Comparison of ENCODE assay signal across 17 cellular contexts in genomic region chr9:61666849-61667371, GRCh38.
DNase-seq lines count a peak whose midpoint lies in the region; ATAC-seq, FAIRE-seq and TF ChIP-seq lines count a peak whose summit lies in the region.
"Had no signal": no experiment of that assay in that cellular context is flagged by ENCODE, and none has a peak within 500 bp of the region (broad histone marks: within the 10 kb centered on the region; RNA-seq: fewer than 3 reads in every experiment).

No MANE protein-coding gene starts in this region.

- no peaks in the 10 kb centered on the region for H3F3A ChIP-seq in GM23248 (ENCODE audit: insufficient read depth)

- H3K79me2 ChIP-seq in endothelial cell of umbilical vein (ENCODE audit: control insufficient read depth, insufficient read depth, low read length) (no peaks in the 10 kb centered on the region), GM23248 (ENCODE audit: insufficient read depth) (no peaks in the 10 kb centered on the region), trophoblast cell (ENCODE audit: control insufficient read depth, insufficient read depth, low read length, poor library complexity) (no peaks in the 10 kb centered on the region)

- no peak overlapping the region for H3K4ac ChIP-seq in trophoblast cell (ENCODE audit: low read depth, low read length)

- no peak overlapping the region for H3K27ac ChIP-seq in right atrium auricular region
- no peak overlapping the region for H3K27ac ChIP-seq in left ventricle myocardium inferior (replicated peaks)
- no peak overlapping the region for H3K27ac ChIP-seq in endothelial cell of umbilical vein (ENCODE audit: insufficient read depth, low read depth, low read length)
- H3K27ac ChIP-seq in prostate gland: no peak overlapping the region
- H3K27ac ChIP-seq in GM23248: no peak overlapping the region
- no peak overlapping the region for H3K27ac ChIP-seq in trophoblast cell (ENCODE audit: low read depth, low read length)
- H3K27ac ChIP-seq: KMS-11, PC-9 had no signal

- DNase-seq in right atrium auricular region (ENCODE audit: low spot score) (peak; percentile 28), left ventricle myocardium inferior (no peak), endothelial cell of umbilical vein (ENCODE audit: low read depth, low spot score) (no peak), prostate gland (ENCODE audit: low spot score) (peak; percentile 3), GM23248 (no peak), trophoblast cell (no peak)
- DNase-seq: Calu3, DMS79, NCI-H1092 treated with DMSO at 0.1 percent for 48 hours, NCI-H1694 treated with DMSO at 0.1 percent for 48 hours, NCI-H446, NCI-H748 treated with DMSO at 0.1 percent for 48 hours, PC-9 had no signal

- H3K14ac ChIP-seq in trophoblast cell (ENCODE audit: low read length): no peak overlapping the region

- H3K18ac ChIP-seq in trophoblast cell (ENCODE audit: low read length): no peak overlapping the region

- no peaks in the 10 kb centered on the region for H3K79me1 ChIP-seq in trophoblast cell (ENCODE audit: low read length)

- no peak overlapping the region for H4K12ac ChIP-seq in trophoblast cell (ENCODE audit: low read depth, low read length)

- in situ Hi-C loops in GM23248 (cut with MboI): no loop called here

- no peak for TF ChIP-seq CTCF in right atrium auricular region (IDR thresholded peaks at IDR 0.05)
- no peak for TF ChIP-seq CTCF in left ventricle myocardium inferior (IDR thresholded peaks at IDR 0.05; ENCODE audit: borderline replicate concordance)
- TF ChIP-seq CTCF in endothelial cell of umbilical vein (IDR thresholded peaks at IDR 0.05; ENCODE audit: extremely low read depth in 1 of 2, insufficient read depth in 1 of 2, low read depth in 1 of 2, low read length in 2 of 2): no peak
- TF ChIP-seq CTCF in prostate gland (IDR thresholded peaks at IDR 0.05): no peak

- no peak for ATAC-seq in GM19455 (IDR thresholded peaks at IDR 0.05; ENCODE audit: unreplicated experiment)

- no peak overlapping the region for H2BK120ac ChIP-seq in trophoblast cell (ENCODE audit: insufficient read depth, low read length, poor library complexity)

- H4K20me1 ChIP-seq in endothelial cell of umbilical vein (replicated peaks; ENCODE audit: control insufficient read depth, extremely low read depth, insufficient read depth, low read length) (no peaks in the 10 kb centered on the region), GM23248 (ENCODE audit: insufficient read depth) (no peaks in the 10 kb centered on the region)

- peak; percentile 84 for FAIRE-seq in endothelial cell of umbilical vein (lab: Jason Lieb, UNC)
- FAIRE-seq: G401.6, GM12892 had no signal

- H3K9me3 ChIP-seq in right atrium auricular region (no peaks in the 10 kb centered on the region), left ventricle myocardium inferior (replicated peaks) (no peaks in the 10 kb centered on the region), endothelial cell of umbilical vein (replicated peaks; ENCODE audit: control insufficient read depth, insufficient read depth, low read length) (peaks cover 2% of the 10 kb centered on the region), prostate gland (no peaks in the 10 kb centered on the region), GM23248 (ENCODE audit: low read depth) (no peaks in the 10 kb centered on the region), trophoblast cell (ENCODE audit: insufficient read depth, low read depth, low read length) (peaks cover 57% of the 10 kb centered on the region)

- no peak overlapping the region for H2BK12ac ChIP-seq in trophoblast cell (ENCODE audit: low read length)

- dilution Hi-C loops in endothelial cell of umbilical vein (cut with MboI; ENCODE audit: extremely low pct_ligation_motif_present, low sequenced_read_pairs): no loop called here

- H3K36me3 ChIP-seq in right atrium auricular region (no peaks in the 10 kb centered on the region), left ventricle myocardium inferior (no peaks in the 10 kb centered on the region), endothelial cell of umbilical vein (ENCODE audit: control insufficient read depth in 2 of 2, extremely low read depth in 1 of 2, insufficient read depth in 2 of 2, low read length in 2 of 2) (no peaks in the 10 kb centered on the region), prostate gland (no peaks in the 10 kb centered on the region), GM23248 (ENCODE audit: low read depth) (no peaks in the 10 kb centered on the region), trophoblast cell (ENCODE audit: control insufficient read depth in 1 of 2, insufficient read depth in 2 of 2, low read length in 2 of 2) (no peaks in the 10 kb centered on the region)

- H2AFZ ChIP-seq in endothelial cell of umbilical vein (ENCODE audit: low read depth, low read length): no peak overlapping the region
- H2AFZ ChIP-seq in GM23248: no peak overlapping the region
- H2AFZ ChIP-seq in trophoblast cell (ENCODE audit: insufficient read depth, low read length, poor library complexity): no peak overlapping the region
- H2AFZ ChIP-seq: PC-9 had no signal

- H2AK5ac ChIP-seq in trophoblast cell (ENCODE audit: low read length): no peak overlapping the region

- CTCF ChIA-PET in endothelial cell of umbilical vein (lab: Charles Lee): no interaction called here

- H3K27me3 ChIP-seq in right atrium auricular region (no peaks in the 10 kb centered on the region), left ventricle myocardium inferior (ENCODE audit: low read depth) (no peaks in the 10 kb centered on the region), endothelial cell of umbilical vein (ENCODE audit: control insufficient read depth in 2 of 2, insufficient read depth in 2 of 2, low read length in 2 of 2) (no peaks in the 10 kb centered on the region), prostate gland (replicated peaks; ENCODE audit: insufficient read depth) (no peaks in the 10 kb centered on the region), GM23248 (replicated peaks; ENCODE audit: insufficient read depth) (no peaks in the 10 kb centered on the region), trophoblast cell (ENCODE audit: insufficient read depth, low read length) (no peaks in the 10 kb centered on the region)

- no peaks in the 10 kb centered on the region for H3K4me1 ChIP-seq in right atrium auricular region
- no peaks in the 10 kb centered on the region for H3K4me1 ChIP-seq in left ventricle myocardium inferior
- no peaks in the 10 kb centered on the region for H3K4me1 ChIP-seq in endothelial cell of umbilical vein (ENCODE audit: control insufficient read depth, extremely low read depth, insufficient read depth, low read length)
- no peaks in the 10 kb centered on the region for H3K4me1 ChIP-seq in prostate gland (replicated peaks)
- H3K4me1 ChIP-seq in GM23248 (ENCODE audit: insufficient read depth): no peaks in the 10 kb centered on the region
- no peaks in the 10 kb centered on the region for H3K4me1 ChIP-seq in trophoblast cell (ENCODE audit: control insufficient read depth in 1 of 2, insufficient read depth in 2 of 2, low read length in 2 of 2)

- 86% methylated on average over 26 of the region's 26 CpGs for WGBS in prostate gland
- 56 to 58% methylated on average over 24 to 26 of the region's 26 CpGs for WGBS in GM23248 (ENCODE audit: low coverage in 1 of 2, low lambda C conversion rate in 2 of 2, missing lambda C conversion rate in 2 of 2), 2 experiments
- no CpG with 5 or more reads among the region's 26 CpGs for WGBS in trophoblast cell (ENCODE audit: extremely low coverage, insufficient coverage, insufficient read length)

- H3K23ac ChIP-seq in trophoblast cell (ENCODE audit: low read length): no peak overlapping the region

- no TSS peak for BruUV-seq in endothelial cell of umbilical vein (replicated peaks; lab: Mats Ljungman, UMichigan)

- H4K91ac ChIP-seq in trophoblast cell (ENCODE audit: low read depth, low read length): no peak overlapping the region

- no peak overlapping the region for H3K4me3 ChIP-seq in right atrium auricular region
- H3K4me3 ChIP-seq in left ventricle myocardium inferior: no peak overlapping the region
- no peak overlapping the region for H3K4me3 ChIP-seq in endothelial cell of umbilical vein (replicated peaks in 1 of 3; ENCODE audit: insufficient read depth in 1 of 3, low read depth in 1 of 3, low read length in 3 of 3)
- H3K4me3 ChIP-seq in prostate gland: no peak overlapping the region
- H3K4me3 ChIP-seq in GM23248: no peak overlapping the region
- no peak overlapping the region for H3K4me3 ChIP-seq in trophoblast cell (ENCODE audit: low read depth, low read length)
- H3K4me3 ChIP-seq: PC-9 had no signal

- H3K9me2 ChIP-seq in GM23248 (ENCODE audit: insufficient read depth): no peaks in the 10 kb centered on the region

- H3K9ac ChIP-seq in endothelial cell of umbilical vein (replicated peaks; ENCODE audit: extremely low read depth, insufficient read depth, low read length) (no peak overlapping the region), GM23248 (no peak overlapping the region), trophoblast cell (ENCODE audit: low read length) (no peak overlapping the region)
- H3K9ac ChIP-seq: KMS-11 had no signal

- no peak overlapping the region for H2BK5ac ChIP-seq in trophoblast cell (ENCODE audit: low read depth, low read length, poor library complexity)

- no peaks in the 10 kb centered on the region for H3K9me1 ChIP-seq in endothelial cell of umbilical vein (replicated peaks; ENCODE audit: control insufficient read depth, extremely low read depth, insufficient read depth, low read length)

- TF ChIP-seq POLR2A in endothelial cell of umbilical vein (IDR thresholded peaks at IDR 0.05; ENCODE audit: low read depth, low read length) (no peak), prostate gland (IDR thresholded peaks at IDR 0.05) (no peak)

- no peak overlapping the region for H4K8ac ChIP-seq in trophoblast cell (ENCODE audit: low read depth, low read length)

- intact Hi-C loops in left ventricle myocardium inferior (cut with micrococcal nuclease) (no loop called here), endothelial cell of umbilical vein (cut with micrococcal nuclease) (no loop called here), prostate gland (cut with DNase I) (no loop called here)

- POLR2A ChIA-PET in endothelial cell of umbilical vein (lab: Charles Lee): no interaction called here

- no peak overlapping the region for H3K4me2 ChIP-seq in endothelial cell of umbilical vein (ENCODE audit: insufficient read depth, low read length)
- H3K4me2 ChIP-seq in GM23248 (ENCODE audit: unreplicated experiment): no peak overlapping the region
- H3K4me2 ChIP-seq in trophoblast cell (ENCODE audit: low read length): no peak overlapping the region
- H3K4me2 ChIP-seq: KMS-11, PC-9 had no signal

TF ChIP-seq in endothelial cell of umbilical vein, 7 proteins besides CTCF, POLR2A, EP300 and RAD21:
- TF ChIP-seq EZH2 (IDR thresholded peaks at IDR 0.05; ENCODE audit: borderline replicate concordance, low read depth, low read length, severe bottlenecking): no peak
- TF ChIP-seq GATA2 (IDR thresholded peaks at IDR 0.05; ENCODE audit: insufficient read depth, insufficient read length, low read depth, low read length): no peak

Comparison
In these comparisons a context has a peak if more than half of its experiments do, and no peak if none do; other contexts are left out.
1. DNase-seq: peak in right atrium auricular region (single experiment) and prostate gland (single experiment); none in left ventricle myocardium inferior (single experiment), endothelial cell of umbilical vein (single experiment), GM23248 (single experiment) and trophoblast cell (0 of 2).